ENCODE assay signal across 8 cellular contexts in genomic region chr10:1048349-1048731, GRCh38. TPM values are rescaled to one million over a fixed set of nuclear protein-coding genes. Genes with fewer than 3 reads are reported as not detected.
A peak's percentile ranks its signal among the peaks of the same experiment; 100 is the strongest.
DNase-seq lines count a peak whose midpoint lies in the region; ATAC-seq, FAIRE-seq and TF ChIP-seq lines count a peak whose summit lies in the region.

No MANE protein-coding gene starts in this region.

- FAIRE-seq in endothelial cell of umbilical vein (lab: Jason Lieb, UNC) = no peak

- peaks cover 41 to 68% (median 59%) of the 10 kb centered on the region in 3 donors for H3K4me1 Mint-ChIP-seq in naive B cell

- peaks cover 0 to 3% (median 0%) of the 10 kb centered on the region in 7 donors for H3K9me3 Mint-ChIP-seq in naive B cell

- H3K79me2 ChIP-seq in ACC112 (ENCODE audit: control insufficient read depth, insufficient read depth, low read length, unreplicated experiment) (peaks cover 72% of the 10 kb centered on the region), endothelial cell of umbilical vein (ENCODE audit: control insufficient read depth, insufficient read depth, low read length) (peaks cover 76% of the 10 kb centered on the region)

- no peaks in the 10 kb centered on the region for H3K27me3 Mint-ChIP-seq in naive B cell

- no peaks in the 10 kb centered on the region for H3K27me3 ChIP-seq in ACC112 (ENCODE audit: insufficient read depth, low read length)
- no peaks in the 10 kb centered on the region for H3K27me3 ChIP-seq in endothelial cell of umbilical vein (ENCODE audit: control insufficient read depth in 2 of 2, insufficient read depth in 2 of 2, low read length in 2 of 2)

- H3K9ac ChIP-seq in endothelial cell of umbilical vein (replicated peaks; ENCODE audit: extremely low read depth, insufficient read depth, low read length) = peak overlapping the region; percentile 84

- no peak for TF ChIP-seq POLR2A in endothelial cell of umbilical vein (IDR thresholded peaks at IDR 0.05; ENCODE audit: low read depth, low read length)

- peak overlapping the region; percentile 60 for H3K4me2 ChIP-seq in endothelial cell of umbilical vein (ENCODE audit: insufficient read depth, low read length)

- no peak overlapping the region for H2AFZ ChIP-seq in ACC112 (ENCODE audit: low read length, unreplicated experiment)
- no peak overlapping the region for H2AFZ ChIP-seq in endothelial cell of umbilical vein (ENCODE audit: low read depth, low read length)

- no peaks in the 10 kb centered on the region for H3K9me1 ChIP-seq in endothelial cell of umbilical vein (replicated peaks; ENCODE audit: control insufficient read depth, extremely low read depth, insufficient read depth, low read length)

- peak overlapping the region; percentile 94 for H3K27ac ChIP-seq in ACC112 (ENCODE audit: low read depth, low read length)
- H3K27ac ChIP-seq in endothelial cell of umbilical vein (ENCODE audit: insufficient read depth, low read depth, low read length) = peak overlapping the region; percentile 74

- no peaks in the 10 kb centered on the region for H3K9me3 ChIP-seq in endothelial cell of umbilical vein (replicated peaks; ENCODE audit: control insufficient read depth, insufficient read depth, low read length)

- peaks cover 0 to 2% of the 10 kb centered on the region in 2 donors for H3K36me3 Mint-ChIP-seq in naive B cell

- peak overlapping the region; percentile 98 to 100 (median 100) for H3K27ac Mint-ChIP-seq in naive B cell

- ATAC-seq in GM21717 (IDR thresholded peaks at IDR 0.05; ENCODE audit: unreplicated experiment) (peak; percentile 13), SK-N-SH treated with all-trans-retinoic acid at 6 μM for 48 hours (peak; percentile 0; the same call in 1 of the 3 replicates), naive B cell (ENCODE audit: low read depth in 2 of 2) (peak; percentile 29 to 30)

- CTCF ChIA-PET in endothelial cell of umbilical vein (lab: Charles Lee) = interaction anchor here (1.7 to 2.0 kb wide), 2 partner anchors 17 to 27 kb away, joined by 4 to 12 read pairs; no protein-coding TSS in a partner anchor

- no peak for DNase-seq in endothelial cell of umbilical vein (ENCODE audit: low read depth, low spot score)
- DNase-seq in naive B cell = peak; percentile 69
- DNase-seq in HK-2 (ENCODE audit: unreplicated experiment) = no peak
- DNase-seq in GOT3 (lab: John Stamatoyannopoulos, UW) = no peak
- DNase-seq in AG20443 (ENCODE audit: low spot score) = no peak

- intact Hi-C loops in endothelial cell of umbilical vein (cut with micrococcal nuclease) = loop anchor here (2.0 to 5.0 kb wide), 2 partner anchors 26 to 61 kb away; partner anchors contain the start of gene GTPBP4

- POLR2A ChIA-PET in endothelial cell of umbilical vein (lab: Charles Lee) = interaction anchor here (0.8 to 1.2 kb wide), 2 partner anchors 10 to 19 kb away, joined by 3 to 4 read pairs; no protein-coding TSS in a partner anchor

- TSS peak; percentile 52 for BruUV-seq in endothelial cell of umbilical vein (replicated peaks; lab: Mats Ljungman, UMichigan)

- H4K20me1 ChIP-seq in endothelial cell of umbilical vein (replicated peaks; ENCODE audit: control insufficient read depth, extremely low read depth, insufficient read depth, low read length) = no peaks in the 10 kb centered on the region

- H3K36me3 ChIP-seq in ACC112 (ENCODE audit: insufficient read depth, low read length) = peaks cover 13% of the 10 kb centered on the region; the same call in 1 of the 2 replicates
- H3K36me3 ChIP-seq in endothelial cell of umbilical vein (ENCODE audit: control insufficient read depth in 2 of 2, extremely low read depth in 1 of 2, insufficient read depth in 2 of 2, low read length in 2 of 2) = peaks cover 0 to 4% of the 10 kb centered on the region in 2 experiments

- H3K4me3 Mint-ChIP-seq in naive B cell = peak overlapping the region; percentile 91 to 97 (median 96)

- H3K4me3 ChIP-seq in ACC112 (ENCODE audit: low read depth, low read length) (peak overlapping the region; percentile 86), endothelial cell of umbilical vein (replicated peaks in 1 of 3; ENCODE audit: insufficient read depth in 1 of 3, low read depth in 1 of 3, low read length in 3 of 3) (peak overlapping the region; percentile 42 to 67 (median 60))

- TF ChIP-seq CTCF in endothelial cell of umbilical vein (IDR thresholded peaks at IDR 0.05; ENCODE audit: extremely low read depth in 1 of 2, insufficient read depth in 1 of 2, low read depth in 1 of 2, low read length in 2 of 2) = no peak

- dilution Hi-C loops in endothelial cell of umbilical vein (cut with MboI; ENCODE audit: extremely low pct_ligation_motif_present, low sequenced_read_pairs) = no loop called here

- peaks cover 15% of the 10 kb centered on the region for H3K4me1 ChIP-seq in ACC112 (ENCODE audit: control insufficient read depth, insufficient read depth, low read length, unreplicated experiment)
- H3K4me1 ChIP-seq in endothelial cell of umbilical vein (ENCODE audit: control insufficient read depth, extremely low read depth, insufficient read depth, low read length) = peaks cover 44% of the 10 kb centered on the region

TF ChIP-seq in endothelial cell of umbilical vein, 7 proteins besides CTCF, POLR2A, EP300 and RAD21:
- TF ChIP-seq MYC (IDR thresholded peaks at IDR 0.05; ENCODE audit: low read depth, low read length) (no peak), JUN (IDR thresholded peaks at IDR 0.05; ENCODE audit: borderline replicate concordance, insufficient read depth, insufficient read length, low read depth) (no peak), GATA2 (IDR thresholded peaks at IDR 0.05; ENCODE audit: insufficient read depth, insufficient read length, low read depth, low read length) (no peak), EZH2 (IDR thresholded peaks at IDR 0.05; ENCODE audit: borderline replicate concordance, low read depth, low read length, severe bottlenecking) (no peak), POLR2AphosphoS5 (IDR thresholded peaks at IDR 0.05; ENCODE audit: insufficient read depth, low read depth, low read length) (no peak), MAX (IDR thresholded peaks at IDR 0.05; ENCODE audit: insufficient read depth, insufficient read length) (no peak), FOS (IDR thresholded peaks at IDR 0.05; ENCODE audit: borderline replicate concordance, insufficient read depth, low read length) (no peak)

RNA-seq across cellular contexts. Expression of gene IDI1, which starts 0.6 kb away (rescaled TPM):
- total RNA-seq in endothelial cell of umbilical vein = 63.0 and 63.6 TPM in 2 replicates
- 31.4 and 42.2 TPM in 2 replicates for polyA plus RNA-seq in endothelial cell of umbilical vein
- polyA plus RNA-seq in endothelial cell of umbilical vein (2011; cell fraction: cytosol; rRNA removed) = 38.7 and 43.8 TPM in 2 replicates
- 62.7 and 90.7 TPM in 2 replicates for polyA plus RNA-seq in endothelial cell of umbilical vein (2011; cell fraction: nucleus; rRNA removed)
- polyA plus RNA-seq in endothelial cell of umbilical vein (2012) = 31.1 and 46.6 TPM in 2 replicates
- 32.6 and 36.6 TPM in 2 replicates for polyA minus RNA-seq in endothelial cell of umbilical vein
- 25.7 TPM for polyA minus RNA-seq in endothelial cell of umbilical vein (2011; cell fraction: cytosol; rRNA and poly(A)+ RNA removed)
- 22.4 and 42.2 TPM in 2 replicates for polyA minus RNA-seq in endothelial cell of umbilical vein (2011; cell fraction: nucleus; rRNA and poly(A)+ RNA removed)
- polyA plus RNA-seq in naive B cell (ENCODE audit: low read depth in 6 of 6) = 10 to 100 TPM; 71.1 to 82.0 (median 74.5) TPM

RNA-seq across cellular contexts. Expression of gene WDR37, which starts 7.8 kb away (rescaled TPM):
- total RNA-seq in endothelial cell of umbilical vein = 25.5 and 26.4 TPM in 2 replicates
- 19.5 and 21.7 TPM in 2 replicates for polyA plus RNA-seq in endothelial cell of umbilical vein
- polyA plus RNA-seq in endothelial cell of umbilical vein (2011; cell fraction: cytosol; rRNA removed) = 16.8 and 17.3 TPM in 2 replicates
- polyA plus RNA-seq in endothelial cell of umbilical vein (2011; cell fraction: nucleus; rRNA removed) = 38.3 and 39.8 TPM in 2 replicates
- 17.1 and 18.3 TPM in 2 replicates for polyA plus RNA-seq in endothelial cell of umbilical vein (2012)
- 35.7 and 37.4 TPM in 2 replicates for polyA minus RNA-seq in endothelial cell of umbilical vein
- polyA minus RNA-seq in endothelial cell of umbilical vein (2011; cell fraction: cytosol; rRNA and poly(A)+ RNA removed) = 5.9 TPM
- polyA minus RNA-seq in endothelial cell of umbilical vein (2011; cell fraction: nucleus; rRNA and poly(A)+ RNA removed) = 23.9 and 32.2 TPM in 2 replicates
- polyA plus RNA-seq in naive B cell (ENCODE audit: low read depth in 6 of 6) = 10 to 100 TPM in 5 of 6 donors, 1 to 10 TPM in 1; 7.9 to 14.9 (median 11.5) TPM

RNA-seq across cellular contexts. Expression of gene IDI2, which starts 22.7 kb away (rescaled TPM):
- not detected in 2 replicates for total RNA-seq in endothelial cell of umbilical vein
- polyA plus RNA-seq in endothelial cell of umbilical vein = not detected in 2 replicates
- not detected in 2 replicates for polyA plus RNA-seq in endothelial cell of umbilical vein (2011; cell fraction: cytosol; rRNA removed)
- not detected in 2 replicates for polyA plus RNA-seq in endothelial cell of umbilical vein (2011; cell fraction: nucleus; rRNA removed)
- not detected in 2 replicates for polyA plus RNA-seq in endothelial cell of umbilical vein (2012)
- polyA minus RNA-seq in endothelial cell of umbilical vein = not detected in 2 replicates
- polyA minus RNA-seq in endothelial cell of umbilical vein (2011; cell fraction: cytosol; rRNA and poly(A)+ RNA removed) = not detected
- not detected in 2 replicates for polyA minus RNA-seq in endothelial cell of umbilical vein (2011; cell fraction: nucleus; rRNA and poly(A)+ RNA removed)
- polyA plus RNA-seq in naive B cell (ENCODE audit: low read depth in 6 of 6) = not detected
